In genomic region chr19:51738523-51738922, GRCh38 we compare ENCODE assay signal across 13 cellular contexts. TPM values are rescaled to one million over a fixed set of nuclear protein-coding genes. Genes with fewer than 3 reads are reported as not detected.
"Had no signal": no experiment of that assay in that cellular context is flagged by ENCODE, and none has a peak within 500 bp of the region (broad histone marks: within the 10 kb centered on the region; RNA-seq: fewer than 3 reads in every experiment).

No MANE protein-coding gene starts in this region.

RNA-seq across cellular contexts. Expression of gene FPR1, which starts 13.2 kb away (rescaled TPM):
- total RNA-seq: activated naive CD4-positive, alpha-beta T cell treated with anti-CD3 and anti-CD28 coated beads for 36 hours; activated naive CD4-positive, alpha-beta T cell treated with anti-CD3 and anti-CD28 coated beads, Interleukin-2, amount 50 U/mL, for 72 hours; activated naive CD8-positive, alpha-beta T cell treated with anti-CD3 and anti-CD28 coated beads for 36 hours; activated naive CD8-positive, alpha-beta T cell treated with anti-CD3 and anti-CD28 coated beads, Interleukin-2, amount 10 ng/mL, durations not matched to agents 7 days and 5 days; activated T-cell treated with anti-CD3 and anti-CD28 coated beads, Interleukin-2, amount 50 U/mL, for 4 hours; activated T-cell treated with anti-CD3 and anti-CD28 coated beads, Interleukin-2, amount 50 U/mL, for 72 hours; activated T-helper 1 cell treated with anti-CD3 and anti-CD28 coated beads, Interleukin-12 subunit alpha, Interleukin-12 subunit beta, Interleukin-2, Interleukin-4 antibody, amounts not matched to agents 30 ng/mL and 10 ng/mL and 1 ng/mL, durations not matched to agents 14 hours and 24 hours and 36 hours; activated T-helper 17 cell treated with anti-CD3 and anti-CD28 coated beads, Interleukin-2, amount 50 U/mL, for 72 hours; activated T-helper 2 cell treated with anti-CD3 and anti-CD28 coated beads, Interferon-gamma antibody, Interleukin-2, Interleukin-4, amounts not matched to agents 10 μg/mL and 5 μg/mL and 100 μg/mL, durations not matched to agents 14 hours and 24 hours and 36 hours; astrocyte; bronchial epithelial cell; cardiac muscle cell had no signal
- polyA plus RNA-seq: cardiac muscle cell had no signal

RNA-seq across cellular contexts. Expression of gene HAS1, which starts 14.7 kb away (rescaled TPM):
- total RNA-seq: activated naive CD4-positive, alpha-beta T cell treated with anti-CD3 and anti-CD28 coated beads for 36 hours; activated naive CD4-positive, alpha-beta T cell treated with anti-CD3 and anti-CD28 coated beads, Interleukin-2, amount 50 U/mL, for 72 hours; activated naive CD8-positive, alpha-beta T cell treated with anti-CD3 and anti-CD28 coated beads for 36 hours; activated naive CD8-positive, alpha-beta T cell treated with anti-CD3 and anti-CD28 coated beads, Interleukin-2, amount 10 ng/mL, durations not matched to agents 7 days and 5 days; activated T-cell treated with anti-CD3 and anti-CD28 coated beads, Interleukin-2, amount 50 U/mL, for 4 hours; activated T-cell treated with anti-CD3 and anti-CD28 coated beads, Interleukin-2, amount 50 U/mL, for 72 hours; activated T-helper 1 cell treated with anti-CD3 and anti-CD28 coated beads, Interleukin-12 subunit alpha, Interleukin-12 subunit beta, Interleukin-2, Interleukin-4 antibody, amounts not matched to agents 30 ng/mL and 10 ng/mL and 1 ng/mL, durations not matched to agents 14 hours and 24 hours and 36 hours; activated T-helper 17 cell treated with anti-CD3 and anti-CD28 coated beads, Interleukin-2, amount 50 U/mL, for 72 hours; activated T-helper 2 cell treated with anti-CD3 and anti-CD28 coated beads, Interferon-gamma antibody, Interleukin-2, Interleukin-4, amounts not matched to agents 10 μg/mL and 5 μg/mL and 100 μg/mL, durations not matched to agents 14 hours and 24 hours and 36 hours; astrocyte had no signal
- polyA plus RNA-seq: aorta had no signal

RNA-seq across cellular contexts. Expression of gene FPR2, which starts 22.5 kb away (rescaled TPM):
- total RNA-seq: activated naive CD4-positive, alpha-beta T cell treated with anti-CD3 and anti-CD28 coated beads for 36 hours; activated naive CD4-positive, alpha-beta T cell treated with anti-CD3 and anti-CD28 coated beads, Interleukin-2, amount 50 U/mL, for 72 hours; activated naive CD8-positive, alpha-beta T cell treated with anti-CD3 and anti-CD28 coated beads for 36 hours; activated naive CD8-positive, alpha-beta T cell treated with anti-CD3 and anti-CD28 coated beads, Interleukin-2, amount 10 ng/mL, durations not matched to agents 7 days and 5 days; activated T-cell treated with anti-CD3 and anti-CD28 coated beads, Interleukin-2, amount 50 U/mL, for 4 hours; activated T-cell treated with anti-CD3 and anti-CD28 coated beads, Interleukin-2, amount 50 U/mL, for 72 hours; activated T-helper 1 cell treated with anti-CD3 and anti-CD28 coated beads, Interleukin-12 subunit alpha, Interleukin-12 subunit beta, Interleukin-2, Interleukin-4 antibody, amounts not matched to agents 30 ng/mL and 10 ng/mL and 1 ng/mL, durations not matched to agents 14 hours and 24 hours and 36 hours; activated T-helper 17 cell treated with anti-CD3 and anti-CD28 coated beads, Interleukin-2, amount 50 U/mL, for 72 hours; activated T-helper 2 cell treated with anti-CD3 and anti-CD28 coated beads, Interferon-gamma antibody, Interleukin-2, Interleukin-4, amounts not matched to agents 10 μg/mL and 5 μg/mL and 100 μg/mL, durations not matched to agents 14 hours and 24 hours and 36 hours; astrocyte; bronchial epithelial cell; cardiac muscle cell had no signal
- polyA plus RNA-seq: cardiac muscle cell had no signal

RNA-seq across cellular contexts. Expression of gene FPR3, which starts 56.4 kb away (rescaled TPM):
- total RNA-seq: activated naive CD4-positive, alpha-beta T cell treated with anti-CD3 and anti-CD28 coated beads for 36 hours; activated naive CD4-positive, alpha-beta T cell treated with anti-CD3 and anti-CD28 coated beads, Interleukin-2, amount 50 U/mL, for 72 hours; activated naive CD8-positive, alpha-beta T cell treated with anti-CD3 and anti-CD28 coated beads for 36 hours; activated T-cell treated with anti-CD3 and anti-CD28 coated beads, Interleukin-2, amount 50 U/mL, for 4 hours; activated T-cell treated with anti-CD3 and anti-CD28 coated beads, Interleukin-2, amount 50 U/mL, for 72 hours; activated T-helper 1 cell treated with anti-CD3 and anti-CD28 coated beads, Interleukin-12 subunit alpha, Interleukin-12 subunit beta, Interleukin-2, Interleukin-4 antibody, amounts not matched to agents 30 ng/mL and 10 ng/mL and 1 ng/mL, durations not matched to agents 14 hours and 24 hours and 36 hours; activated T-helper 17 cell treated with anti-CD3 and anti-CD28 coated beads, Interleukin-2, amount 50 U/mL, for 72 hours; activated T-helper 2 cell treated with anti-CD3 and anti-CD28 coated beads, Interferon-gamma antibody, Interleukin-2, Interleukin-4, amounts not matched to agents 10 μg/mL and 5 μg/mL and 100 μg/mL, durations not matched to agents 14 hours and 24 hours and 36 hours; astrocyte; bronchial epithelial cell; cardiac muscle cell had no signal
- polyA plus RNA-seq: cardiac muscle cell had no signal
